In genomic region chr2:173990970-173991819, GRCh38 we compare ENCODE assay signal across 8 cellular contexts. TPM values are rescaled to one million over a fixed set of nuclear protein-coding genes. Genes with fewer than 3 reads are reported as not detected.
DNase-seq lines count a peak whose midpoint lies in the region; ATAC-seq and TF ChIP-seq lines count a peak whose summit lies in the region.

No MANE protein-coding gene starts in this region.

- H4K20me1 ChIP-seq in GM23248 (ENCODE audit: insufficient read depth), result no peaks in the 10 kb centered on the region

- H3K4me3 Mint-ChIP-seq in Caco-2 (ENCODE audit: unreplicated experiment), result no peak overlapping the region

- H3K36me3 Mint-ChIP-seq in Caco-2 (ENCODE audit: insufficient read depth, unreplicated experiment), result no peaks in the 10 kb centered on the region

- peaks cover 17% of the 10 kb centered on the region for H3K4me1 Mint-ChIP-seq in Caco-2 (ENCODE audit: low read depth, unreplicated experiment)

- no TSS peak for BruUV-seq in Caco-2 (replicated peaks; lab: Mats Ljungman, UMichigan)

- TF ChIP-seq POLR2A in spleen (IDR thresholded peaks at IDR 0.05), result no peak

- H3F3A ChIP-seq in GM23248 (ENCODE audit: insufficient read depth), result peaks cover 6% of the 10 kb centered on the region

- peak overlapping the region; percentile 32 for H3K27ac ChIP-seq in GM23248
- peak overlapping the region in 6 of 8 donors; percentile 10 to 76 (median 46) for H3K27ac ChIP-seq in spleen

- no peaks in the 10 kb centered on the region for H3K9me3 Mint-ChIP-seq in Caco-2 (ENCODE audit: unreplicated experiment)

- POLR2A ChIA-PET in Caco-2 (lab: Charles Lee), result no interaction called here

- in situ Hi-C loops in GM23248 (cut with MboI), result no loop called here

- no peak overlapping the region for H3K27ac Mint-ChIP-seq in Caco-2 (ENCODE audit: unreplicated experiment)

- WGBS in GM23248 (ENCODE audit: low coverage in 1 of 2, low lambda C conversion rate in 2 of 2, missing lambda C conversion rate in 2 of 2), 2 experiments, result 10 to 11% methylated on average over 13 of the region's 13 CpGs
- 34 to 50% (median 38%) methylated on average over 13 of the region's 13 CpGs for WGBS in spleen, 5 donors

- H3K36me3 ChIP-seq in GM23248 (ENCODE audit: low read depth), result no peaks in the 10 kb centered on the region
- H3K36me3 ChIP-seq in spleen, result no peaks in the 10 kb centered on the region
- H3K36me3 ChIP-seq in Caco-2 (ENCODE audit: control insufficient read depth, insufficient read depth, low read length), result no peaks in the 10 kb centered on the region

- peak overlapping the region; percentile 21; the same call in 1 of the 2 replicates for H3K9ac ChIP-seq in GM23248

- DNase-seq in Daoy (ENCODE audit: low read depth) (peak; percentile 14), GM23248 (peak; percentile 83), NCI-H69 (lab: John Stamatoyannopoulos, UW) (peak; percentile 45), glomerular visceral epithelial cell (ENCODE audit: extremely low spot score) (peak; percentile 37), spleen (no peak), Caco-2 (no peak)
- DNase-seq in activated CD8-positive, alpha-beta memory T cell treated with anti-CD3 and anti-CD28 coated beads for 24 hours, result no peak

- H3K9me3 ChIP-seq in GM23248 (ENCODE audit: low read depth) (no peaks in the 10 kb centered on the region), spleen (no peaks in the 10 kb centered on the region), Caco-2 (no peaks in the 10 kb centered on the region)

- TF ChIP-seq CTCF in spleen (IDR thresholded peaks at IDR 0.05 in 8 of 11, conservative IDR thresholded peaks at IDR 0.05 in 3 of 11) (no peak), Caco-2 (IDR thresholded peaks at IDR 0.05; ENCODE audit: insufficient read depth in 1 of 2, low read depth in 1 of 2, low read length in 1 of 2, severe bottlenecking in 1 of 2, unreplicated experiment in 1 of 2) (no peak)

- no peaks in the 10 kb centered on the region for H3K27me3 Mint-ChIP-seq in Caco-2 (ENCODE audit: insufficient read depth, unreplicated experiment)

- intact Hi-C loops in spleen (cut with DNase I; ENCODE audit: low total_unique reads), result no loop called here
- intact Hi-C loops in Caco-2 (cut with micrococcal nuclease; ENCODE audit: unreplicated experiment), result no loop called here

- CTCF ChIA-PET in Caco-2 (lab: Charles Lee), result no interaction called here

- H3K27me3 ChIP-seq in GM23248 (replicated peaks; ENCODE audit: insufficient read depth) (no peaks in the 10 kb centered on the region), spleen (replicated peaks in 1 of 7) (no peaks in the 10 kb centered on the region), Caco-2 (replicated peaks; ENCODE audit: control insufficient read depth, insufficient read depth, low read length) (no peaks in the 10 kb centered on the region)

- H2AFZ ChIP-seq in GM23248, result peak overlapping the region; percentile 35; the same call in 1 of the 2 replicates

- H3K4me3 ChIP-seq in GM23248, result peak overlapping the region; percentile 20; the same call in 1 of the 2 replicates
- H3K4me3 ChIP-seq in spleen, result peak overlapping the region in 1 of 8 donors; percentile 20
- no peak overlapping the region for H3K4me3 ChIP-seq in Caco-2 (ENCODE audit: low read depth, low read length)

- H3K4me2 ChIP-seq in GM23248 (ENCODE audit: unreplicated experiment), result peak overlapping the region; percentile 57

- no peaks in the 10 kb centered on the region for H3K9me2 ChIP-seq in GM23248 (ENCODE audit: insufficient read depth)

- no peaks in the 10 kb centered on the region for H3K79me2 ChIP-seq in GM23248 (ENCODE audit: insufficient read depth)

- ATAC-seq in HG02981 (IDR thresholded peaks at IDR 0.05; ENCODE audit: unreplicated experiment), result no peak

- H3K4me1 ChIP-seq in GM23248 (ENCODE audit: insufficient read depth), result peaks cover 16% of the 10 kb centered on the region
- H3K4me1 ChIP-seq in spleen, result peaks cover 0 to 36% (median 23%) of the 10 kb centered on the region in 6 donors
- H3K4me1 ChIP-seq in Caco-2, result peaks cover 23% of the 10 kb centered on the region

RNA-seq across cellular contexts. Expression of gene SP3, which starts 26.0 kb away (rescaled TPM):
- 57.4 and 88.5 TPM in 2 replicates for total RNA-seq in Daoy (2014; rRNA removed; shearing (Covaris generic))
- total RNA-seq in GM23248 (2014; rRNA removed; shearing (Covaris generic)), result 78.8 and 88.5 TPM in 2 replicates
- 24.7 and 27.7 TPM in 2 replicates for polyA plus RNA-seq in GM23248 (2016; fragmentation: Nextera tagmentation; extraction: Ambion mirVana)
- total RNA-seq in spleen, result 100 to 1,000 TPM in 4 of 7 donors, 10 to 100 TPM in 3; 97.9 to 140 (median 103) TPM
- 10 to 100 TPM; 17.4 to 23.2 (median 22.8) TPM for polyA plus RNA-seq in spleen
- 108 and 111 TPM in 2 replicates for total RNA-seq in Caco-2 (2022)

Comparison
In these comparisons a context has a peak if more than half of its experiments do, and no peak if none do; other contexts are left out.
1. DNase-seq: peak in Daoy (single experiment), GM23248 (single experiment), NCI-H69 (single experiment) and glomerular visceral epithelial cell (single experiment); none in spleen (single experiment), activated CD8-positive, alpha-beta memory T cell treated with anti-CD3 and anti-CD28 coated beads for 24 hours (single experiment) and Caco-2 (0 of 2).